In genomic region chr7:48088559-48089414, GRCh38 we compare ENCODE assay signal across 1 cellular context.
TF ChIP-seq lines count a peak whose summit lies in the region.

Gene UPP1 (plus strand): TSS chr7:48089265. CDS start chr7:48094784, 5,519 bp downstream.

TF ChIP-seq in HepG2, 621 proteins besides CTCF, POLR2A, EP300 and RAD21 (continued from another document and continues in another):
- TF ChIP-seq KIAA2018 (CRISPR knock-in tag; IDR thresholded peaks at IDR 0.05; ENCODE audit: borderline replicate concordance) (no peak), CCDC6 (CRISPR knock-in tag; IDR thresholded peaks at IDR 0.05) (no peak; the same call in none of the 2 replicates), DMTF1 (CRISPR knock-in tag; IDR thresholded peaks at IDR 0.05) (no peak), ZBTB26 (CRISPR knock-in tag; IDR thresholded peaks at IDR 0.05; ENCODE audit: borderline replicate concordance) (no peak), ZNF362 (CRISPR knock-in tag; IDR thresholded peaks at IDR 0.05; ENCODE audit: borderline replicate concordance) (no peak), HDAC2 (CRISPR knock-in tag; IDR thresholded peaks at IDR 0.05) (no peak), BCL3 (CRISPR knock-in tag; IDR thresholded peaks at IDR 0.05) (no peak; the same call in 1 of the 2 replicates), DR1 (CRISPR knock-in tag; IDR thresholded peaks at IDR 0.05) (peak; percentile 51; the same call in 1 of the 2 replicates), ZNF766 (CRISPR knock-in tag; IDR thresholded peaks at IDR 0.05; ENCODE audit: borderline replicate concordance) (peak; percentile 63; the same call in 1 of the 2 replicates), NCOA1 (CRISPR knock-in tag; IDR thresholded peaks at IDR 0.05) (no peak), PAWR (CRISPR knock-in tag; IDR thresholded peaks at IDR 0.05; ENCODE audit: borderline replicate concordance) (no peak), ZBTB25 (CRISPR knock-in tag; IDR thresholded peaks at IDR 0.05) (no peak; the same call in none of the 2 replicates), KLF11 (CRISPR knock-in tag; IDR thresholded peaks at IDR 0.05) (no peak), STAT6 (CRISPR knock-in tag; IDR thresholded peaks at IDR 0.05; ENCODE audit: borderline replicate concordance) (no peak), SNAPC5 (CRISPR knock-in tag; IDR thresholded peaks at IDR 0.05; ENCODE audit: borderline replicate concordance) (no peak), ZNF512B (CRISPR knock-in tag; IDR thresholded peaks at IDR 0.05; ENCODE audit: borderline replicate concordance) (no peak), ARID3A (IDR thresholded peaks at IDR 0.05; ENCODE audit: low read depth, low read length) (no peak), HOMEZ (CRISPR knock-in tag; IDR thresholded peaks at IDR 0.05; ENCODE audit: low read depth) (no peak), DPF2 (CRISPR knock-in tag; IDR thresholded peaks at IDR 0.05; ENCODE audit: borderline replicate concordance, low read depth) (no peak; the same call in 1 of the 2 replicates), ZBTB14 (CRISPR knock-in tag; IDR thresholded peaks at IDR 0.05) (no peak)
